Comparison of ENCODE assay signal across 9 cellular contexts in the genomic region with DNA sequence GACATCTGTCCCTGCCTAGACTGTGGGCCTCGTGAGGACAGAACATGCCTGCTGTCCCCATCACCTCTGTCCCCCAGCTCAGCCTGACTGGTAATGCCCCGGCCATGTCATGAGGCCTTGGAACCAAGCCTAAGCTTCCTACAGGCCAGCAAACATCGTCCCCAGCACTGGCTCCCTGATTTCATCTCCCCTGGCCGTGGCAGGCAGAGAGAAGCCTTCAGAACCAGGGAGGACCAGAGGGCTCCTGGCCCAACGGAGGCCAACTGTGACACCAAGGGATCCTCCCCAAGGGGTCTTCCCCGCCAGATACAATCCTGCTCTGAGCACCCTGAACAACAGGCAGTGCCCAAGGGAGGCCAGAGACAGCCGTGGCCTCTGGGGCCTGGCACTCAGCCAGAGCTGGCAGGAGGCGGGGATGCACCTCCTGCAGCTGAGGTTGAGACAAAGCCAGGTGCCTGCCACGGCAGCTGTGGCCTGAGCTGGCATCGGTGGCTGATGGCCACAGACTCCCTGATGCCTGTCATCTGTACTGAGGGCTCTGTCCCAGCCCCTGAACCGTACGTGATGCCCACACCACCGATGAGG. TPM values are rescaled to one million over a fixed set of nuclear protein-coding genes. Genes with fewer than 3 reads are reported as not detected.
A peak's percentile ranks its signal among the peaks of the same experiment; 100 is the strongest.
DNase-seq lines count a peak whose midpoint lies in the region; ATAC-seq and TF ChIP-seq lines count a peak whose summit lies in the region.
"Had no signal": no experiment of that assay in that cellular context is flagged by ENCODE, and none has a peak within 500 bp of the region (broad histone marks: within the 10 kb centered on the region; RNA-seq: fewer than 3 reads in every experiment).

No MANE protein-coding gene starts in this region.

- peak overlapping the region; percentile 24 for H3K4me3 Mint-ChIP-seq in neural progenitor cell

- peaks cover 11% of the 10 kb centered on the region for H3K27me3 Mint-ChIP-seq in neural progenitor cell (ENCODE audit: insufficient read depth, low read depth)

- no peaks in the 10 kb centered on the region for H3K36me3 Mint-ChIP-seq in neural progenitor cell

- DNase-seq in Daoy (ENCODE audit: low read depth): peak; percentile 49
- DNase-seq in NCI-H146 treated with DMSO at 0.1 percent for 48 hours (lab: John Stamatoyannopoulos, UW; ENCODE audit: unreplicated experiment): peak; percentile 22
- DNase-seq in neural progenitor cell (ENCODE audit: low spot score): no peak
- DNase-seq in transverse colon: no peak
- no peak for DNase-seq in SIG-M5 treated with dmso at 0.1 percent for 504 hours (lab: John Stamatoyannopoulos, UW; ENCODE audit: unreplicated experiment)
- DNase-seq: stimulated activated CD4-positive, alpha-beta T cell treated with anti-CD3 and anti-CD28 coated beads, Interleukin-12 subunit alpha, Interleukin-12 subunit beta, amount 100 ng/mL, for 4 hours had no signal

- no peak overlapping the region for H3K9ac ChIP-seq in neural progenitor cell

- H3K4me1 ChIP-seq in neural progenitor cell: peaks cover 32% of the 10 kb centered on the region
- H3K4me1 ChIP-seq in transverse colon: no peaks in the 10 kb centered on the region

- no peak overlapping the region for H3K4me2 ChIP-seq in neural progenitor cell

- H3F3A ChIP-seq in neural progenitor cell (ENCODE audit: low read depth): peaks cover 24% of the 10 kb centered on the region

- H3K4me3 ChIP-seq in neural progenitor cell (no peak overlapping the region), transverse colon (no peak overlapping the region)

- H3K27me3 ChIP-seq in neural progenitor cell: no peaks in the 10 kb centered on the region
- H3K27me3 ChIP-seq in transverse colon: peaks cover 3% of the 10 kb centered on the region

- in situ Hi-C loops in transverse colon (cut with MboI; ENCODE audit: low pct_ligation_motif_present in 1 of 4, low pct_unique_long_range_greater_than_20kb in 1 of 4, low sequenced_read_pairs in 3 of 4): no loop called here

- no peaks in the 10 kb centered on the region for H3K36me3 ChIP-seq in neural progenitor cell
- no peaks in the 10 kb centered on the region for H3K36me3 ChIP-seq in transverse colon

- H3K79me2 ChIP-seq in neural progenitor cell (ENCODE audit: low read depth): no peaks in the 10 kb centered on the region

- no peak for TF ChIP-seq POLR2A in transverse colon (IDR thresholded peaks at IDR 0.05)

- intact Hi-C loops in transverse colon (cut with DNase I; ENCODE audit: low total_unique reads): no loop called here

- no peaks in the 10 kb centered on the region for H3K9me3 Mint-ChIP-seq in neural progenitor cell

- H2AFZ ChIP-seq in neural progenitor cell (replicated peaks): no peak overlapping the region

- H4K20me1 ChIP-seq in neural progenitor cell (ENCODE audit: low read depth): no peaks in the 10 kb centered on the region

- TF ChIP-seq CTCF in neural progenitor cell (IDR thresholded peaks at IDR 0.05) (no peak), transverse colon (IDR thresholded peaks at IDR 0.05) (no peak)

- H3K27ac Mint-ChIP-seq in neural progenitor cell: no peak overlapping the region

- H3K27ac ChIP-seq in angular gyrus (ENCODE audit: low read depth, low read length) (peak overlapping the region; percentile 22), neural progenitor cell (no peak overlapping the region), transverse colon (no peak overlapping the region)

- TF ChIP-seq EP300 in transverse colon (IDR thresholded peaks at IDR 0.05; ENCODE audit: low read depth): no peak

- WGBS in transverse colon (ENCODE audit: low coverage in 1 of 2), 2 donors: 58% methylated on average over 11 of the region's 13 CpGs; no CpG with 5 or more reads in 1 of the 2 donors

- ATAC-seq in GM21528 (IDR thresholded peaks at IDR 0.05; ENCODE audit: low FRiP score, unreplicated experiment) (no peak), HG02798 (IDR thresholded peaks at IDR 0.05; ENCODE audit: poor library complexity, unreplicated experiment) (no peak)

- H3K9me3 ChIP-seq in neural progenitor cell (ENCODE audit: low read depth) (no peaks in the 10 kb centered on the region), transverse colon (no peaks in the 10 kb centered on the region)

- H3K4me1 Mint-ChIP-seq in neural progenitor cell: peaks cover 37% of the 10 kb centered on the region

RNA-seq across cellular contexts. Expression of a gene that starts 9.9 kb away (rescaled TPM):
- total RNA-seq in Daoy (2014; rRNA removed; shearing (Covaris generic)): 3.9 and 5.3 TPM in 2 replicates
- total RNA-seq in neural progenitor cell (ENCODE audit: low replicate concordance) (8.9 and 13.0 TPM in 2 replicates), transverse colon (10 to 100 TPM in 2 of 4 donors, 1 to 10 TPM in 2; 6.7 to 19.9 (median 10.5) TPM)

RNA-seq across cellular contexts. Expression of a gene that starts 43.6 kb away (rescaled TPM):
- total RNA-seq in Daoy (2014; rRNA removed; shearing (Covaris generic)): 8.3 and 12.7 TPM in 2 replicates
- total RNA-seq in neural progenitor cell (ENCODE audit: low replicate concordance) (2.2 and 8.5 TPM in 2 replicates), transverse colon (10 to 100 TPM in 1 of 4 donors, 1 to 10 TPM in 2, under 1 TPM in 1; 1.00 to 25.4 (median 7.9) TPM)

Comparison
In these comparisons a context has a peak if more than half of its experiments do, and no peak if none do; other contexts are left out.
1. DNase-seq: peak in Daoy (single experiment) and NCI-H146 treated with DMSO at 0.1 percent for 48 hours (single experiment); none in neural progenitor cell (single experiment), transverse colon (single experiment) and SIG-M5 treated with dmso at 0.1 percent for 504 hours (single experiment).